ENCODE assay signal across 16 cellular contexts in genomic region chr1:33332881-33333280, GRCh38. TPM values are rescaled to one million over a fixed set of nuclear protein-coding genes. Genes with fewer than 3 reads are reported as not detected.
DNase-seq lines count a peak whose midpoint lies in the region; ATAC-seq and TF ChIP-seq lines count a peak whose summit lies in the region.
"Had no signal": no experiment of that assay in that cellular context is flagged by ENCODE, and none has a peak within 500 bp of the region (broad histone marks: within the 10 kb centered on the region; RNA-seq: fewer than 3 reads in every experiment).

No MANE protein-coding gene starts in this region.

- TF ChIP-seq CTCF in dorsolateral prefrontal cortex (IDR thresholded peaks at IDR 0.05 in 54 of 56, conservative IDR thresholded peaks at IDR 0.05 in 2 of 56; ENCODE audit: low read depth in 1 of 56, partially characterized antibody in 56 of 56) (no peak), mesothelial cell of epicardium (IDR thresholded peaks at IDR 0.05; ENCODE audit: unreplicated experiment) (no peak)

- no peak for DNase-seq in SJCRH30
- peak in 6 of 10 donors; percentile 28 to 46 (median 41) for DNase-seq in dorsolateral prefrontal cortex
- no peak for DNase-seq in mesothelial cell of epicardium (ENCODE audit: low spot score in 2 of 2, unreplicated experiment in 2 of 2)
- peak; percentile 48 for DNase-seq in superior temporal gyrus (ENCODE audit: extremely low spot score)
- no peak for DNase-seq in activated CD8-positive, alpha-beta T cell treated with anti-CD3 and anti-CD28 coated beads, Interleukin-2, amount 10 ng/mL, durations not matched to agents 7 days and 5 days
- DNase-seq in stimulated activated CD4-positive, alpha-beta T cell treated with anti-CD3 and anti-CD28 coated beads, Interleukin-1b, Interleukin-23, amount 100 ng/mL, for 48 hours, result no peak
- DNase-seq in naive thymus-derived CD8-positive, alpha-beta T cell, result no peak
- DNase-seq: activated T-cell treated with anti-CD3 and anti-CD28 coated beads, Interleukin-2, amount 50 U/mL, for 24 hours; CD8-positive, alpha-beta T cell; immature natural killer cell; KG1; NCI-H1694; stimulated activated CD4-positive, alpha-beta T cell treated with anti-CD3 and anti-CD28 coated beads, Interleukin-4, amount 100 ng/mL, for 1 hour; stimulated activated naive CD4-positive, alpha-beta T cell had no signal

- H3K27me3 ChIP-seq in SJCRH30, result no peaks in the 10 kb centered on the region
- no peaks in the 10 kb centered on the region for H3K27me3 ChIP-seq in dorsolateral prefrontal cortex
- H3K27me3 ChIP-seq: SJSA1 had no signal

- H3K9me3 Mint-ChIP-seq in mesothelial cell of epicardium, result no peaks in the 10 kb centered on the region
- no peaks in the 10 kb centered on the region for H3K9me3 Mint-ChIP-seq in activated CD8-positive, alpha-beta T cell treated with anti-CD3 and anti-CD28 coated beads, Interleukin-2, amount 10 ng/mL, durations not matched to agents 7 days and 5 days (ENCODE audit: insufficient read depth)
- no peaks in the 10 kb centered on the region for H3K9me3 Mint-ChIP-seq in naive thymus-derived CD8-positive, alpha-beta T cell
- H3K9me3 Mint-ChIP-seq: activated T-cell treated with anti-CD3 and anti-CD28 coated beads, Interleukin-2, amount 50 U/mL, for 24 hours; CD8-positive, alpha-beta T cell; immature natural killer cell had no signal

- POLR2A ChIA-PET in activated CD8-positive, alpha-beta T cell treated with anti-CD3 and anti-CD28 coated beads, Interleukin-2, amount 10 ng/mL, durations not matched to agents 7 days and 5 days (lab: Charles Lee), result no interaction called here
- POLR2A ChIA-PET in naive thymus-derived CD8-positive, alpha-beta T cell (lab: Charles Lee), result no interaction called here

- peaks cover 34% of the 10 kb centered on the region for H3K36me3 Mint-ChIP-seq in mesothelial cell of epicardium
- H3K36me3 Mint-ChIP-seq in activated CD8-positive, alpha-beta T cell treated with anti-CD3 and anti-CD28 coated beads, Interleukin-2, amount 10 ng/mL, durations not matched to agents 7 days and 5 days (ENCODE audit: low read depth), result peaks cover 42% of the 10 kb centered on the region
- H3K36me3 Mint-ChIP-seq in naive thymus-derived CD8-positive, alpha-beta T cell, result peaks cover 0 to 71% (median 22%) of the 10 kb centered on the region in 3 donors

- H3K4me1 ChIP-seq in SJCRH30, result peaks cover 45% of the 10 kb centered on the region

- H3K27me3 Mint-ChIP-seq in mesothelial cell of epicardium (ENCODE audit: low read depth), result no peaks in the 10 kb centered on the region
- no peaks in the 10 kb centered on the region for H3K27me3 Mint-ChIP-seq in activated CD8-positive, alpha-beta T cell treated with anti-CD3 and anti-CD28 coated beads, Interleukin-2, amount 10 ng/mL, durations not matched to agents 7 days and 5 days (ENCODE audit: low read depth)
- H3K27me3 Mint-ChIP-seq in naive thymus-derived CD8-positive, alpha-beta T cell, result no peaks in the 10 kb centered on the region
- H3K27me3 Mint-ChIP-seq: activated T-cell treated with anti-CD3 and anti-CD28 coated beads, Interleukin-2, amount 50 U/mL, for 24 hours had no signal

- no peak for ATAC-seq in HG02610 (IDR thresholded peaks at IDR 0.05; ENCODE audit: unreplicated experiment)
- no peak for ATAC-seq in activated CD8-positive, alpha-beta T cell treated with anti-CD3 and anti-CD28 coated beads, Interleukin-2, amount 10 ng/mL, durations not matched to agents 7 days and 5 days
- no peak for ATAC-seq in naive thymus-derived CD8-positive, alpha-beta T cell
- ATAC-seq: CD8-positive, alpha-beta T cell had no signal

- H3K4me1 Mint-ChIP-seq in mesothelial cell of epicardium, result peaks cover 12% of the 10 kb centered on the region
- peaks cover 10% of the 10 kb centered on the region for H3K4me1 Mint-ChIP-seq in activated CD8-positive, alpha-beta T cell treated with anti-CD3 and anti-CD28 coated beads, Interleukin-2, amount 10 ng/mL, durations not matched to agents 7 days and 5 days (ENCODE audit: low read depth)
- peaks cover 11 to 24% (median 22%) of the 10 kb centered on the region in 4 donors for H3K4me1 Mint-ChIP-seq in naive thymus-derived CD8-positive, alpha-beta T cell

- intact Hi-C loops in dorsolateral prefrontal cortex (cut with DNase I), result loop anchor here in 1 of 2 donors (5.0 kb wide), 1 partner anchor 36 kb away; no protein-coding TSS in a partner anchor

- H3K4me3 ChIP-seq in SJCRH30, result no peak overlapping the region
- H3K4me3 ChIP-seq in dorsolateral prefrontal cortex, result peak overlapping the region in 2 of 59 donors; percentile 17 to 23
- H3K4me3 ChIP-seq: SJSA1 had no signal

- no peak overlapping the region for H3K4me3 Mint-ChIP-seq in mesothelial cell of epicardium
- no peak overlapping the region for H3K4me3 Mint-ChIP-seq in activated CD8-positive, alpha-beta T cell treated with anti-CD3 and anti-CD28 coated beads, Interleukin-2, amount 10 ng/mL, durations not matched to agents 7 days and 5 days
- H3K4me3 Mint-ChIP-seq in naive thymus-derived CD8-positive, alpha-beta T cell, result no peak overlapping the region
- H3K4me3 Mint-ChIP-seq: activated T-cell treated with anti-CD3 and anti-CD28 coated beads, Interleukin-2, amount 50 U/mL, for 24 hours; CD8-positive, alpha-beta T cell; immature natural killer cell had no signal

- H3K36me3 ChIP-seq in SJCRH30, result peaks cover 67% of the 10 kb centered on the region

- H3K9me3 ChIP-seq in SJCRH30 (replicated peaks), result no peaks in the 10 kb centered on the region
- H3K9me3 ChIP-seq: SJSA1 had no signal

- H3K27ac Mint-ChIP-seq in mesothelial cell of epicardium, result peak overlapping the region; percentile 19
- no peak overlapping the region for H3K27ac Mint-ChIP-seq in activated CD8-positive, alpha-beta T cell treated with anti-CD3 and anti-CD28 coated beads, Interleukin-2, amount 10 ng/mL, durations not matched to agents 7 days and 5 days
- H3K27ac Mint-ChIP-seq in naive thymus-derived CD8-positive, alpha-beta T cell, result no peak overlapping the region
- H3K27ac Mint-ChIP-seq: activated T-cell treated with anti-CD3 and anti-CD28 coated beads, Interleukin-2, amount 50 U/mL, for 24 hours; CD8-positive, alpha-beta T cell had no signal

- CTCF ChIA-PET in activated CD8-positive, alpha-beta T cell treated with anti-CD3 and anti-CD28 coated beads, Interleukin-2, amount 10 ng/mL, durations not matched to agents 7 days and 5 days (lab: Charles Lee), result interaction anchor here (1.6 kb wide), 1 partner anchor 38 kb away, joined by 3 read pairs; no protein-coding TSS in a partner anchor

- H3K27ac ChIP-seq in SJCRH30 (peak overlapping the region; percentile 80), dorsolateral prefrontal cortex (peak overlapping the region in 58 of 59 donors; percentile 12 to 99 (median 81))
- H3K27ac ChIP-seq: SJSA1 had no signal

RNA-seq across cellular contexts. Expression of gene A3GALT2, which starts 12.0 kb away (rescaled TPM):
- not detected in 2 replicates for total RNA-seq in SJCRH30 (2014; rRNA removed; shearing (Covaris generic))
- total RNA-seq in dorsolateral prefrontal cortex (under 1 TPM in 10 of 120 experiments, not detected in 110; 0.35 to 0.76 (median 0.60) TPM), mesothelial cell of epicardium (0.51 to 0.58 TPM (median 0.52 TPM) in 3 replicates)
- total RNA-seq in activated CD8-positive, alpha-beta T cell treated with anti-CD3 and anti-CD28 coated beads, Interleukin-2, amount 10 ng/mL, durations not matched to agents 7 days and 5 days, result not detected
- total RNA-seq in naive thymus-derived CD8-positive, alpha-beta T cell, result not detected
- polyA plus RNA-seq in naive thymus-derived CD8-positive, alpha-beta T cell, result not detected
- total RNA-seq: CD8-positive, alpha-beta T cell; SJSA1 had no signal
- polyA plus RNA-seq: immature natural killer cell had no signal

Comparison
In these comparisons a context has a peak if more than half of its experiments do, and no peak if none do; other contexts are left out.
1. DNase-seq: peak in dorsolateral prefrontal cortex (6 of 10) and superior temporal gyrus (single experiment); none in SJCRH30 (0 of 2), mesothelial cell of epicardium (0 of 2), activated CD8-positive, alpha-beta T cell treated with anti-CD3 and anti-CD28 coated beads, Interleukin-2, amount 10 ng/mL, durations not matched to agents 7 days and 5 days (single experiment), stimulated activated CD4-positive, alpha-beta T cell treated with anti-CD3 and anti-CD28 coated beads, Interleukin-1b, Interleukin-23, amount 100 ng/mL, for 48 hours (single experiment) and naive thymus-derived CD8-positive, alpha-beta T cell (0 of 10).